1 cellular context compared by ENCODE assay signal in genomic region chr17:2510559-2510958, GRCh38.
TF ChIP-seq lines count a peak whose summit lies in the region.

No MANE protein-coding gene starts in this region.

TF ChIP-seq in K562, 482 proteins besides CTCF, POLR2A, EP300 and RAD21 (continued from another document):
- TF ChIP-seq ZNF766 (CRISPR knock-in tag; conservative IDR thresholded peaks at IDR 0.05) (no peak), KLF10 (CRISPR knock-in tag; IDR thresholded peaks at IDR 0.05) (no peak), TCF7 (IDR thresholded peaks at IDR 0.05; ENCODE audit: borderline replicate concordance) (no peak), TRIM24 (IDR thresholded peaks at IDR 0.05) (no peak), CREB3 (tag; conservative IDR thresholded peaks at IDR 0.05; ENCODE audit: low read depth) (no peak), SNAPC5 (CRISPR knock-in tag; IDR thresholded peaks at IDR 0.05) (no peak), CXXC5 (CRISPR knock-in tag; IDR thresholded peaks at IDR 0.05) (no peak), PPARD (CRISPR knock-in tag; IDR thresholded peaks at IDR 0.05) (no peak), CREB1 (IDR thresholded peaks at IDR 0.05) (no peak), CREB1 (CRISPR knock-in tag; IDR thresholded peaks at IDR 0.05) (no peak), ZNF586 (CRISPR knock-in tag; conservative IDR thresholded peaks at IDR 0.05) (no peak), NRF1 (conservative IDR thresholded peaks at IDR 0.05 in 1 of 2, IDR thresholded peaks at IDR 0.05 in 1 of 2) (no peak), KLF13 (tag; IDR thresholded peaks at IDR 0.05; ENCODE audit: borderline replicate concordance, low read depth) (no peak), PCBP1 (IDR thresholded peaks at IDR 0.05; ENCODE audit: low read depth, low read length, poor library complexity, severe bottlenecking) (no peak)
